ENCODE assay signal across 1 cellular context in the genomic region with DNA sequence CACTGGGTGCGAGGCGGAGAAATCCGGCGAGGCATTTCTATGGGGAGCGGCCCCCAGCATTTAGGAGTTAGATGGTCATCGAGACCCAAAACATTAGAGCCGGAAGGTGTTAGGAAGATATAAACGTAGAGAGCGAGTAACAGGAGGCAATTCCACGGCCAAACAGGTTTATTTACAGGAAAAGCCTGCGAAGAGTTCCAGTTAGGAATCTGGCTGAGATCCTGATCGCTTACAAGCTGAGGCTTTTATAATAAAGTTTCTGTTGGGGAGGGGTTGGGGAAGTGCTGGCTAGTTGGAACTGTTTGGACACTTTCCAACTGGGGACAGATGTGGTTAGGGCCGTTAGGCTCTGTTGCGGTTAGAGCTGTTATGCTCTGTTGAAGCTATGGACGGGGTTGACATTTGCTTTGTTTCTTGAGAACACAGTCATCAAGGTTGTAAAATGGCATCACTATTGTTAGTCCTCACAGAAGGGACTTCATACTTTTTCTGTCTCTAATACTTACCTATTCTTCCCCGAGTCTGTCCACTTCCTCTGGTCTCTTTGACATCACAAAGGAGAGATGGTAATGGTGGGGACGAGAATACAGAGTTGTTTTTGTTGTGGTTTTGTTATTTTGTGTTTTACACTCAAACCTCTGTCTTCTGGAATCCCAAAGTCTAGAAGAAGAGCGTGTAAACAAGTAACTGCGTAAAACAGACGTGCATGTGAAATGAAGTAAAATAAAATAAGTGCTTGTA.
TF ChIP-seq lines count a peak whose summit lies in the region.

No MANE protein-coding gene starts in this region.

TF ChIP-seq in IMR-90, 13 proteins besides CTCF, POLR2A, EP300 and RAD21:
- TF ChIP-seq CHD1 (IDR thresholded peaks at IDR 0.05; ENCODE audit: low read depth, low read length): no peak
- no peak for TF ChIP-seq MAFK (IDR thresholded peaks at IDR 0.05; ENCODE audit: low read depth, low read length)
- TF ChIP-seq BHLHE40 (IDR thresholded peaks at IDR 0.05; ENCODE audit: low read depth, low read length): no peak
- TF ChIP-seq RFX5 (IDR thresholded peaks at IDR 0.05; ENCODE audit: low read depth, low read length): no peak
- TF ChIP-seq, protein P1, sequence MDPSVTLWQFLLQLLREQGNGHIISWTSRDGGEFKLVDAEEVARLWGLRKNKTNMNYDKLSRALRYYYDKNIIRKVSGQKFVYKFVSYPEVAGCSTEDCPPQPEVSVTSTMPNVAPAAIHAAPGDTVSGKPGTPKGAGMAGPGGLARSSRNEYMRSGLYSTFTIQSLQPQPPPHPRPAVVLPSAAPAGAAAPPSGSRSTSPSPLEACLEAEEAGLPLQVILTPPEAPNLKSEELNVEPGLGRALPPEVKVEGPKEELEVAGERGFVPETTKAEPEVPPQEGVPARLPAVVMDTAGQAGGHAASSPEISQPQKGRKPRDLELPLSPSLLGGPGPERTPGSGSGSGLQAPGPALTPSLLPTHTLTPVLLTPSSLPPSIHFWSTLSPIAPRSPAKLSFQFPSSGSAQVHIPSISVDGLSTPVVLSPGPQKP (IDR thresholded peaks at IDR 0.05; ENCODE audit: borderline replicate concordance, low read depth, low read length): no peak
- TF ChIP-seq CEBPB (IDR thresholded peaks at IDR 0.05; ENCODE audit: low read depth, low read length): no peak
- TF ChIP-seq MAZ (IDR thresholded peaks at IDR 0.05; ENCODE audit: borderline replicate concordance, low read depth, low read length): no peak
- TF ChIP-seq MXI1 (IDR thresholded peaks at IDR 0.05; ENCODE audit: borderline replicate concordance, low read depth, low read length): no peak
- no peak for TF ChIP-seq NFE2L2 (IDR thresholded peaks at IDR 0.05; ENCODE audit: low read depth, low read length)
- TF ChIP-seq FOS (IDR thresholded peaks at IDR 0.05; ENCODE audit: low read depth, low read length): no peak
- TF ChIP-seq SMC3 (IDR thresholded peaks at IDR 0.05; ENCODE audit: low read depth, low read length): no peak
- TF ChIP-seq RCOR1 (IDR thresholded peaks at IDR 0.05; ENCODE audit: insufficient replicate concordance, low read length): no peak
- TF ChIP-seq, protein P2, sequence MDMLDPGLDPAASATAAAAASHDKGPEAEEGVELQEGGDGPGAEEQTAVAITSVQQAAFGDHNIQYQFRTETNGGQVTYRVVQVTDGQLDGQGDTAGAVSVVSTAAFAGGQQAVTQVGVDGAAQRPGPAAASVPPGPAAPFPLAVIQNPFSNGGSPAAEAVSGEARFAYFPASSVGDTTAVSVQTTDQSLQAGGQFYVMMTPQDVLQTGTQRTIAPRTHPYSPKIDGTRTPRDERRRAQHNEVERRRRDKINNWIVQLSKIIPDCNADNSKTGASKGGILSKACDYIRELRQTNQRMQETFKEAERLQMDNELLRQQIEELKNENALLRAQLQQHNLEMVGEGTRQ (IDR thresholded peaks at IDR 0.05; ENCODE audit: low read depth, low read length): no peak
